ENCODE assay signal across 11 cellular contexts in genomic region chr16:19844945-19845641, GRCh38. TPM values are rescaled to one million over a fixed set of nuclear protein-coding genes. Genes with fewer than 3 reads are reported as not detected.
DNase-seq lines count a peak whose midpoint lies in the region; ATAC-seq and TF ChIP-seq lines count a peak whose summit lies in the region.
"Had no signal": no experiment of that assay in that cellular context is flagged by ENCODE, and none has a peak within 500 bp of the region (broad histone marks: within the 10 kb centered on the region; RNA-seq: fewer than 3 reads in every experiment).

No MANE protein-coding gene starts in this region.

- 77% methylated on average over 11 of the region's 11 CpGs for WGBS in right cardiac atrium
- WGBS in spleen, 5 donors = 83 to 94% (median 91%) methylated on average over 11 of the region's 11 CpGs

- TF ChIP-seq CTCF in HEK293 (tag by site-specific recombination; IDR thresholded peaks at IDR 0.05) (no peak), WERI-Rb-1 (IDR thresholded peaks at IDR 0.05; ENCODE audit: low read depth, low read length) (no peak), spleen (IDR thresholded peaks at IDR 0.05 in 8 of 11, conservative IDR thresholded peaks at IDR 0.05 in 3 of 11) (no peak)

- H3K27me3 ChIP-seq in WERI-Rb-1 (ENCODE audit: insufficient read depth, low read depth, severe bottlenecking) (no peaks in the 10 kb centered on the region), right cardiac atrium (ENCODE audit: control insufficient read depth, insufficient read depth) (no peaks in the 10 kb centered on the region), spleen (replicated peaks in 1 of 7) (no peaks in the 10 kb centered on the region)
- H3K27me3 ChIP-seq: neural progenitor cell had no signal

- ATAC-seq in right cardiac atrium = no peak

- intact Hi-C loops in right cardiac atrium (cut with DNase I) = loop anchor here in 1 of 4 donors (5.0 kb wide), 1 partner anchor 37 kb away; the partner anchor contains the start of gene GPRC5B
- intact Hi-C loops in spleen (cut with DNase I; ENCODE audit: low total_unique reads) = no loop called here

- H3K4me3 ChIP-seq in HEK293 (ENCODE audit: low read depth, low read length) (no peak overlapping the region), WERI-Rb-1 (ENCODE audit: low read depth, low read length) (no peak overlapping the region), right cardiac atrium (ENCODE audit: low read length) (no peak overlapping the region), spleen (no peak overlapping the region)
- H3K4me3 ChIP-seq: neural progenitor cell had no signal

- H3K27ac ChIP-seq in HEK293 (ENCODE audit: extremely low read depth, low read depth, low read length) (no peak overlapping the region), WERI-Rb-1 (peak overlapping the region; percentile 57), right cardiac atrium (ENCODE audit: low read length) (peak overlapping the region; percentile 33), spleen (no peak overlapping the region)
- H3K27ac ChIP-seq: neural progenitor cell had no signal

- DNase-seq in WERI-Rb-1 (peak; percentile 30), right cardiac atrium (peak in 1 of 3 donors; percentile 25), superior temporal gyrus (ENCODE audit: extremely low spot score) (peak; percentile 82), GOT3 (lab: John Stamatoyannopoulos, UW) (no peak), spleen (no peak)
- DNase-seq in activated CD4-positive, alpha-beta T cell treated with anti-CD3 and anti-CD28 coated beads, Interleukin-2, amount 50 U/mL, for 48 hours = no peak
- no peak for DNase-seq in central memory CD4-positive, alpha-beta T cell
- DNase-seq: hippocampal formation, Kasumi-1 had no signal

- peaks cover 2% of the 10 kb centered on the region; the same call in 1 of the 2 replicates for H3K4me1 ChIP-seq in HEK293 (ENCODE audit: control insufficient read depth, insufficient read depth, low read length)
- H3K4me1 ChIP-seq in right cardiac atrium (ENCODE audit: control insufficient read depth, insufficient read depth, low read length) = no peaks in the 10 kb centered on the region
- no peaks in the 10 kb centered on the region for H3K4me1 ChIP-seq in spleen
- H3K4me1 ChIP-seq: neural progenitor cell had no signal

- H3K9me3 ChIP-seq in HEK293 (ENCODE audit: control insufficient read depth, insufficient read depth, low read depth, low read length) (no peaks in the 10 kb centered on the region), WERI-Rb-1 (ENCODE audit: severe bottlenecking) (no peaks in the 10 kb centered on the region), right cardiac atrium (ENCODE audit: control insufficient read depth, low read length) (no peaks in the 10 kb centered on the region), spleen (no peaks in the 10 kb centered on the region)

- CTCF ChIA-PET in HEK293 (lab: Yijun Ruan, JAX) = no interaction called here

- POLR2A ChIA-PET in HEK293 (lab: Yijun Ruan, JAX) = no interaction called here

- TF ChIP-seq POLR2A in spleen (IDR thresholded peaks at IDR 0.05) = no peak

- H3K36me3 ChIP-seq in HEK293 (ENCODE audit: control insufficient read depth in 2 of 2, insufficient read depth in 1 of 2, low read length in 2 of 2) (no peaks in the 10 kb centered on the region), WERI-Rb-1 (no peaks in the 10 kb centered on the region), spleen (no peaks in the 10 kb centered on the region)
- H3K36me3 ChIP-seq: neural progenitor cell had no signal

TF ChIP-seq in HEK293, 187 proteins besides CTCF, POLR2A, EP300 and RAD21:
- TF ChIP-seq KLF9 (tag by site-specific recombination; IDR thresholded peaks at IDR 0.05; ENCODE audit: low read depth) (no peak), PRDM6 (tag by site-specific recombination; IDR thresholded peaks at IDR 0.05) (peak; percentile 82), ZNF610 (tag by site-specific recombination; IDR thresholded peaks at IDR 0.05; ENCODE audit: borderline replicate concordance) (no peak), ZFP3 (tag by site-specific recombination; IDR thresholded peaks at IDR 0.05; ENCODE audit: low read depth) (no peak)

RNA-seq across cellular contexts. Expression of gene GPRC5B, which starts 39.6 kb away (rescaled TPM):
- total RNA-seq in right cardiac atrium = 10 to 100 TPM; 56.4 to 86.8 (median 84.5) TPM
- 70.6 TPM for polyA plus RNA-seq in right cardiac atrium
- total RNA-seq in spleen = 1 to 10 TPM; 4.0 to 8.6 (median 7.2) TPM
- polyA plus RNA-seq in spleen = 1 to 10 TPM; 5.1 to 6.5 (median 5.8) TPM

Comparison
In these comparisons a context has a peak if more than half of its experiments do, and no peak if none do; other contexts are left out.
1. H3K27ac ChIP-seq: peak in WERI-Rb-1 (single experiment) and right cardiac atrium (single experiment); none in HEK293 (single experiment) and spleen (0 of 8).
2. DNase-seq: peak in WERI-Rb-1 (single experiment) and superior temporal gyrus (single experiment); none in GOT3 (single experiment), spleen (single experiment), activated CD4-positive, alpha-beta T cell treated with anti-CD3 and anti-CD28 coated beads, Interleukin-2, amount 50 U/mL, for 48 hours (0 of 2) and central memory CD4-positive, alpha-beta T cell (single experiment).
3. RNA of gene GPRC5B, which starts 39.6 kb away (total RNA-seq): 56.4 to 86.8 TPM in right cardiac atrium; 4.0 to 8.6 TPM in spleen; every median in the first group is over 4 times any median in the second.